ENCODE assay signal across 21 cellular contexts in genomic region chr2:24845691-24846090, GRCh38.
"Had no signal": no experiment of that assay in that cellular context is flagged by ENCODE, and none has a peak within 500 bp of the region (broad histone marks: within the 10 kb centered on the region; RNA-seq: fewer than 3 reads in every experiment).

No MANE protein-coding gene starts in this region.

- H3K4me3 ChIP-seq: coronary artery, dorsolateral prefrontal cortex, esophagus muscularis mucosa, gastroesophageal sphincter, heart left ventricle, hepatocyte, left lung, lower lobe of right lung had no signal

- ATAC-seq: effector memory CD8-positive, alpha-beta T cell; foreskin keratinocyte; gastroesophageal sphincter; heart left ventricle; left cardiac atrium; left lung; left ventricle myocardium superior; lower lobe of right lung; naive thymus-derived CD4-positive, alpha-beta T cell had no signal

- H3K27me3 ChIP-seq: dorsolateral prefrontal cortex, esophagus muscularis mucosa, foreskin keratinocyte, gastroesophageal sphincter, heart left ventricle, hepatocyte, left lung had no signal

- H3K27ac ChIP-seq: coronary artery, esophagus muscularis mucosa, foreskin keratinocyte, gastroesophageal sphincter, heart left ventricle, hepatocyte, left lung, lower lobe of right lung had no signal

- DNase-seq: dermis blood vessel endothelial cell; dorsolateral prefrontal cortex; effector CD4-positive, alpha-beta T cell; effector memory CD8-positive, alpha-beta T cell; endodermal cell; foreskin keratinocyte; heart left ventricle; hypothalamus; immature natural killer cell; islet precursor cell; left cardiac atrium; left lung; left ventricle myocardium superior; lower lobe of right lung; mesendoderm; midbrain; naive thymus-derived CD4-positive, alpha-beta T cell had no signal

- H3K4me1 Mint-ChIP-seq: endodermal cell, immature natural killer cell had no signal

- H3K27ac Mint-ChIP-seq: effector memory CD8-positive, alpha-beta T cell; endodermal cell had no signal

- H3K36me3 ChIP-seq: left lung had no signal

- H3K27me3 Mint-ChIP-seq: effector memory CD8-positive, alpha-beta T cell; naive thymus-derived CD4-positive, alpha-beta T cell had no signal

- H3K4me3 Mint-ChIP-seq: effector memory CD8-positive, alpha-beta T cell; endodermal cell; immature natural killer cell; naive thymus-derived CD4-positive, alpha-beta T cell had no signal

- H3K9me3 ChIP-seq: esophagus muscularis mucosa, gastroesophageal sphincter, heart left ventricle, lower lobe of right lung had no signal

- H3K9me3 Mint-ChIP-seq: effector memory CD8-positive, alpha-beta T cell; immature natural killer cell had no signal

- H3K4me1 ChIP-seq: foreskin keratinocyte, gastroesophageal sphincter, left lung, lower lobe of right lung had no signal
